ENCODE assay signal across 1 cellular context in the genomic region with DNA sequence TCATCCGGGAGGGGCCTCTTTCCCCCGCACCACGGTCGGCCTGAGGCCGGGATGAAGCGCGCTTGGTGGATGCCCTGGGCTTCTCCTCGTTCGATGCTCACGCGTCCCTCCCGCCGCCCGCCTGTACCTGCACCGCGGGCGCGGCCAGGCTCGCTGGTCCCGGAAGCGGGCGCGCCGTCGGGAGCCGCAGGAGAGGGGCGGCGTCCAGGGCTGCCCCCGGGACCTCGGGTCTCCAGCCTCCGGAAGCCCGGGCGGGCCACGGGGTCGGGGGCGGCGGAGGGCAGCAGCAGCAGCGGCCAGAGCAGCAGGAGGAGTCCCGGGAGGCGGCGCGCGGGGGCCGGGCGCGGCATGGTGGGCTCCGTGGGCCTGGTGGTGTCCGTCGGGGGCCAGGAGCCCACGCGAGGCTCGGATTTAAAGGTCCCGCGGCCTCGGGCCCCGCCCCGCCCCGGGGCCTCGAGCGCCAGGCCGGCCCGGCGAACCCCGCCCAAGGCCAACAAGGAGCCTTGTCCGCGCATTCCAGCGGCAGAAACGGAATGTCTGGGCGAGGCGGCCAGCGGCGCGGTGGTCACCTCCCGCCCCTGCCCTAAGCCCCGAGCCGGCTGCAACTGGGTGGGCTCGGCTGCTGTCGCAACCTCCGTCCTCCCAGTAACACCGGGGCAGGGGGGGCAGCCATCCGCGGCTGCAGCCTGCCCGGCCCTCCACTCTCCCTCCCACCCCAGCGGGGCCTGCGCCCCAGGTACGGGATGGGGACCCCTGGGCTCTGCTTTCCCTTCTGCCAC.
TF ChIP-seq lines count a peak whose summit lies in the region.

A gene with protein sequence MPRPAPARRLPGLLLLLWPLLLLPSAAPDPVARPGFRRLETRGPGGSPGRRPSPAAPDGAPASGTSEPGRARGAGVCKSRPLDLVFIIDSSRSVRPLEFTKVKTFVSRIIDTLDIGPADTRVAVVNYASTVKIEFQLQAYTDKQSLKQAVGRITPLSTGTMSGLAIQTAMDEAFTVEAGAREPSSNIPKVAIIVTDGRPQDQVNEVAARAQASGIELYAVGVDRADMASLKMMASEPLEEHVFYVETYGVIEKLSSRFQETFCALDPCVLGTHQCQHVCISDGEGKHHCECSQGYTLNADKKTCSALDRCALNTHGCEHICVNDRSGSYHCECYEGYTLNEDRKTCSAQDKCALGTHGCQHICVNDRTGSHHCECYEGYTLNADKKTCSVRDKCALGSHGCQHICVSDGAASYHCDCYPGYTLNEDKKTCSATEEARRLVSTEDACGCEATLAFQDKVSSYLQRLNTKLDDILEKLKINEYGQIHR (minus strand): TSS at position 387 of the 779 bp plus-strand sequence. CDS start 37 bp downstream, at position 350.

TF ChIP-seq in K562, 482 proteins besides CTCF, POLR2A, EP300 and RAD21:
- TF ChIP-seq CEBPG (CRISPR knock-in tag; IDR thresholded peaks at IDR 0.05) (no peak), CEBPG (tag; conservative IDR thresholded peaks at IDR 0.05 in 1 of 2, IDR thresholded peaks at IDR 0.05 in 1 of 2) (no peak)
- TF ChIP-seq, protein P1, sequence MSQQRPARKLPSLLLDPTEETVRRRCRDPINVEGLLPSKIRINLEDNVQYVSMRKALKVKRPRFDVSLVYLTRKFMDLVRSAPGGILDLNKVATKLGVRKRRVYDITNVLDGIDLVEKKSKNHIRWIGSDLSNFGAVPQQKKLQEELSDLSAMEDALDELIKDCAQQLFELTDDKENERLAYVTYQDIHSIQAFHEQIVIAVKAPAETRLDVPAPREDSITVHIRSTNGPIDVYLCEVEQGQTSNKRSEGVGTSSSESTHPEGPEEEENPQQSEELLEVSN (IDR thresholded peaks at IDR 0.05; ENCODE audit: borderline replicate concordance in 1 of 2, extremely low read depth in 1 of 2, insufficient read depth in 1 of 2, insufficient read length in 1 of 2, low read depth in 1 of 2, low read length in 1 of 2, poor library complexity in 1 of 2, severe bottlenecking in 1 of 2) = peak in 1 of 2 experiments; percentile 23
TF ChIP-seq in K562: peak in this region for 1.
